1 cellular context compared by ENCODE assay signal in genomic region chr17:27601975-27602302, GRCh38.
TF ChIP-seq lines count a peak whose summit lies in the region.

No MANE protein-coding gene starts in this region.

TF ChIP-seq in HepG2, 621 proteins besides CTCF, POLR2A, EP300 and RAD21 (continued from another document):
- TF ChIP-seq ZNF441 (CRISPR knock-in tag; IDR thresholded peaks at IDR 0.05; ENCODE audit: borderline replicate concordance) (no peak), ZFAT (CRISPR knock-in tag; conservative IDR thresholded peaks at IDR 0.05) (no peak), ZFX (CRISPR knock-in tag; IDR thresholded peaks at IDR 0.05; ENCODE audit: low read depth) (no peak)
